9 cellular contexts compared by ENCODE assay signal in the genomic region with DNA sequence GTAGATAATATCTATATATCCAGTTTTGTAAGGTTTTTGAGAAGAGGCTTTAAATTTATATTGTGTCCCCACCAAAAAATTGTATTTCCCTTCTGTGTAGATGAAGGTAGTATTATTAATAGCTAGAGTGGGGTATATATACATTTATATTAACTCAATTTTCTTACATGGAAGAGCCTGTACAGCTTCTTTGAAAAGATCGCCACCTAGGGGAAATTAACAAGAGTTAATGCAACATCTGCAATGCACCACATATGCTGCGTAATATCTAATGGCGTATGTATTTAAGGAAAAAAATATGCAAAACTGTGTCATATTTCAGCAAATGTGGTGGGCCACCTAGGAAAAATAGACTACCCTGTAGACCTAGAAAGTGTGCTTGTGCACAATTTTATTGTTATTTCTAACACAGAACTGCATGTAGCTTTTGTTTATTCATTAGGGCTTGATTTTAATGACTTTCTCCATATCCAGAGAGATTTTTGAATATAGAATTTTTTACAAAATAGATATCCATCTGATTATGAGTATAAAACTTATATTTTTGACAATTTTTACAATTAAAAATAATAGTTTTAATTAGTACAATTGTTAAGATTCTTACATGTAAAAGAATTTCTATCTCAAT. TPM values are rescaled to one million over a fixed set of nuclear protein-coding genes. Genes with fewer than 3 reads are reported as not detected.
DNase-seq lines count a peak whose midpoint lies in the region; TF ChIP-seq lines count a peak whose summit lies in the region.
"Had no signal": no experiment of that assay in that cellular context is flagged by ENCODE, and none has a peak within 500 bp of the region (broad histone marks: within the 10 kb centered on the region; RNA-seq: fewer than 3 reads in every experiment).

No MANE protein-coding gene starts in this region.

- H3K4me2 ChIP-seq in DOHH2 (ENCODE audit: low read length) (no peak overlapping the region), fibroblast of lung (ENCODE audit: extremely low read depth, insufficient read depth, low read length) (no peak overlapping the region)

- H3K9me2 ChIP-seq in DOHH2 (replicated peaks; ENCODE audit: control insufficient read depth, low read length), result no peaks in the 10 kb centered on the region

- peaks cover 2% of the 10 kb centered on the region; the same call in 1 of the 2 replicates for H3K27me3 ChIP-seq in DOHH2 (ENCODE audit: control insufficient read depth, low read length)
- H3K27me3 ChIP-seq in fibroblast of lung (ENCODE audit: control insufficient read depth, insufficient read depth, low read length), result no peaks in the 10 kb centered on the region

- H3K79me2 ChIP-seq in DOHH2 (ENCODE audit: control insufficient read depth, low read length) (no peaks in the 10 kb centered on the region), fibroblast of lung (ENCODE audit: control insufficient read depth, insufficient read depth, low read length) (no peaks in the 10 kb centered on the region)

- no peaks in the 10 kb centered on the region for H3F3A ChIP-seq in DOHH2 (ENCODE audit: control insufficient read depth, insufficient read depth)

- no peaks in the 10 kb centered on the region for H4K20me1 ChIP-seq in DOHH2 (ENCODE audit: control insufficient read depth, insufficient read depth, low read depth, low read length)
- H4K20me1 ChIP-seq in fibroblast of lung (ENCODE audit: control insufficient read depth, extremely low read depth, insufficient read depth, low read length), result no peaks in the 10 kb centered on the region

- H3K4me3 ChIP-seq in DOHH2 (ENCODE audit: low read length), result no peak overlapping the region
- H3K4me3 ChIP-seq in fibroblast of lung (replicated peaks in 1 of 4; ENCODE audit: control extremely low read depth in 1 of 4, insufficient read depth in 1 of 4, low read depth in 3 of 4, low read length in 4 of 4), result no peak overlapping the region

- H3K4me1 ChIP-seq in DOHH2 (ENCODE audit: control insufficient read depth, low read length) (no peaks in the 10 kb centered on the region), fibroblast of lung (ENCODE audit: control insufficient read depth, extremely low read depth, insufficient read depth, low read length) (peaks cover 3% of the 10 kb centered on the region)

- DNase-seq in GM20000 (ENCODE audit: low spot score), result no peak
- DNase-seq in KG1 (lab: John Stamatoyannopoulos, UW), result peak; percentile 6
- peak; percentile 83 for DNase-seq in RKO (ENCODE audit: low spot score)
- peak; percentile 63 to 87 for DNase-seq in fibroblast of lung (ENCODE audit: low read depth in 2 of 2)
- peak; percentile 61 for DNase-seq in superior temporal gyrus (ENCODE audit: extremely low spot score)
- no peak for DNase-seq in cerebellum (ENCODE audit: low spot score)
- DNase-seq in anterior cingulate cortex (lab: John Stamatoyannopoulos, UW), result no peak

- no peak overlapping the region for H2AFZ ChIP-seq in fibroblast of lung (ENCODE audit: low read length)

- H3K9me3 ChIP-seq in DOHH2 (ENCODE audit: control insufficient read depth, insufficient read depth, low read length), result no peaks in the 10 kb centered on the region
- no peaks in the 10 kb centered on the region for H3K9me3 ChIP-seq in fibroblast of lung (ENCODE audit: control insufficient read depth, insufficient read depth, low read depth, low read length)

- H3K27ac ChIP-seq in DOHH2 (ENCODE audit: low read depth, low read length) (no peak overlapping the region), fibroblast of lung (ENCODE audit: insufficient read depth, low read length) (no peak overlapping the region)

- H3K36me3 ChIP-seq in DOHH2 (ENCODE audit: control insufficient read depth, low read length) (no peaks in the 10 kb centered on the region), fibroblast of lung (ENCODE audit: control insufficient read depth, insufficient read depth, low read length) (no peaks in the 10 kb centered on the region)

- peak; percentile 68 for TF ChIP-seq CTCF in DOHH2 (IDR thresholded peaks at IDR 0.05; ENCODE audit: low read depth, low read length, poor library complexity, severe bottlenecking)
- TF ChIP-seq CTCF in GM20000 (IDR thresholded peaks at IDR 0.05; ENCODE audit: extremely low read depth, missing control alignments), result peak; percentile 11
- TF ChIP-seq CTCF in fibroblast of lung (conservative IDR thresholded peaks at IDR 0.05 in 1 of 2, IDR thresholded peaks at IDR 0.05 in 1 of 2; ENCODE audit: low read depth in 1 of 2, low read length in 2 of 2), result peak; percentile 56 to 66

- H3K9ac ChIP-seq in fibroblast of lung (ENCODE audit: insufficient read depth, low read length), result no peak overlapping the region

RNA-seq across cellular contexts. Expression of a gene that starts 14.0 kb away (rescaled TPM):
- total RNA-seq in fibroblast of lung, result not detected in 2 replicates
- not detected in 2 replicates for polyA plus RNA-seq in fibroblast of lung
- polyA plus RNA-seq in fibroblast of lung (2012), result not detected in 2 replicates
- not detected in 2 replicates for polyA minus RNA-seq in fibroblast of lung (ENCODE audit: low replicate concordance)
- not detected for total RNA-seq in cerebellum
- total RNA-seq: T-helper 2 cell treated with Interferon-gamma antibody and Interleukin-4, amounts not matched to agents 100 ng/mL and 5 ng/mL, for 36 hours had no signal

Comparison
In these comparisons a context has a peak if more than half of its experiments do, and no peak if none do; other contexts are left out.
1. CTCF ChIP-seq: peak in every context shown above with its lines; median percentile 68 in DOHH2; 61 in fibroblast of lung; 11 in GM20000.
2. DNase-seq: peak in KG1 (single experiment), RKO (single experiment), fibroblast of lung (2 of 2) and superior temporal gyrus (single experiment); none in GM20000 (single experiment), cerebellum (single experiment) and anterior cingulate cortex (0 of 58).